20 cellular contexts compared by ENCODE assay signal in genomic region chr1:192475329-192475728, GRCh38.
DNase-seq lines count a peak whose midpoint lies in the region; FAIRE-seq and TF ChIP-seq lines count a peak whose summit lies in the region.
"Had no signal": no experiment of that assay in that cellular context is flagged by ENCODE, and none has a peak within 500 bp of the region (broad histone marks: within the 10 kb centered on the region; RNA-seq: fewer than 3 reads in every experiment).

No MANE protein-coding gene starts in this region.

- H3K27me3 ChIP-seq in bronchial epithelial cell (ENCODE audit: control insufficient read depth, insufficient read depth, low read length) = peaks cover 1% of the 10 kb centered on the region
- H3K27me3 ChIP-seq in neural progenitor cell = no peaks in the 10 kb centered on the region
- no peaks in the 10 kb centered on the region for H3K27me3 ChIP-seq in small intestine (ENCODE audit: control insufficient read depth in 2 of 2, insufficient read depth in 2 of 2, low read length in 2 of 2)

- peak overlapping the region; percentile 56 for H2AFZ ChIP-seq in neural progenitor cell (replicated peaks)
- H2AFZ ChIP-seq: GM23248 had no signal

- H3K36me3 ChIP-seq in bronchial epithelial cell (ENCODE audit: control insufficient read depth, insufficient read depth, low read length) = no peaks in the 10 kb centered on the region
- no peaks in the 10 kb centered on the region for H3K36me3 ChIP-seq in neural progenitor cell
- H3K36me3 ChIP-seq in small intestine (ENCODE audit: control insufficient read depth in 2 of 2, insufficient read depth in 2 of 2, low read length in 2 of 2) = no peaks in the 10 kb centered on the region

- H3K4me3 ChIP-seq in bronchial epithelial cell (ENCODE audit: low read depth, low read length) (no peak overlapping the region), neural progenitor cell (no peak overlapping the region), small intestine (ENCODE audit: low read depth in 1 of 2, low read length in 2 of 2) (no peak overlapping the region)
- H3K4me3 ChIP-seq: GM23248 had no signal

- no peak overlapping the region for H3K9ac ChIP-seq in neural progenitor cell
- H3K9ac ChIP-seq: GM23248 had no signal

- no peak overlapping the region for H3K27ac Mint-ChIP-seq in neural progenitor cell

- WGBS in small intestine, 3 donors = 87 to 91% (median 88%) methylated on average over 6 of the region's 6 CpGs

- no peaks in the 10 kb centered on the region for H3K36me3 Mint-ChIP-seq in neural progenitor cell
- H3K36me3 Mint-ChIP-seq: CD4-positive, alpha-beta memory T cell had no signal

- no peaks in the 10 kb centered on the region for H4K20me1 ChIP-seq in neural progenitor cell (ENCODE audit: low read depth)

- no peaks in the 10 kb centered on the region for H3F3A ChIP-seq in neural progenitor cell (ENCODE audit: low read depth)

- DNase-seq in NCI-H146 (lab: John Stamatoyannopoulos, UW) (peak; percentile 77), NCI-H146 treated with DMSO at 0.1 percent for 48 hours (lab: John Stamatoyannopoulos, UW; ENCODE audit: unreplicated experiment) (peak; percentile 36), bronchial epithelial cell (ENCODE audit: low read depth) (no peak), neural progenitor cell (ENCODE audit: low spot score) (no peak), NCI-H748 (lab: John Stamatoyannopoulos, UW; ENCODE audit: unreplicated experiment) (no peak), SIG-M5 treated with dmso at 0.1 percent for 504 hours (lab: John Stamatoyannopoulos, UW; ENCODE audit: unreplicated experiment) (no peak), NCI-H2029 (lab: John Stamatoyannopoulos, UW) (no peak), small intestine (no peak)
- DNase-seq: C1 segment of cervical spinal cord; Calu3; CD4-positive, alpha-beta memory T cell; COR-L47; DMS153; DND-41; GM23248; H7; HCEC 1CT had no signal

- peaks cover 2% of the 10 kb centered on the region for H3K27me3 Mint-ChIP-seq in neural progenitor cell (ENCODE audit: insufficient read depth, low read depth)

- no peak for TF ChIP-seq CTCF in bronchial epithelial cell (IDR thresholded peaks at IDR 0.05; ENCODE audit: insufficient read depth, low read length, severe bottlenecking)
- no peak for TF ChIP-seq CTCF in neural progenitor cell (IDR thresholded peaks at IDR 0.05)

- H3K27ac ChIP-seq in neural progenitor cell (no peak overlapping the region), small intestine (ENCODE audit: low read depth in 1 of 2, low read length in 1 of 2) (no peak overlapping the region)
- H3K27ac ChIP-seq: GM23248 had no signal

- H3K9me3 Mint-ChIP-seq in neural progenitor cell = no peaks in the 10 kb centered on the region
- H3K9me3 Mint-ChIP-seq: CD4-positive, alpha-beta memory T cell had no signal

- no peaks in the 10 kb centered on the region for H3K79me2 ChIP-seq in neural progenitor cell (ENCODE audit: low read depth)

- no peak overlapping the region for H3K4me2 ChIP-seq in neural progenitor cell

- no peaks in the 10 kb centered on the region for H3K9me3 ChIP-seq in neural progenitor cell (ENCODE audit: low read depth)
- no peaks in the 10 kb centered on the region for H3K9me3 ChIP-seq in small intestine (ENCODE audit: control insufficient read depth, low read depth)

- H3K4me3 Mint-ChIP-seq in neural progenitor cell = no peak overlapping the region
- H3K4me3 Mint-ChIP-seq: CD4-positive, alpha-beta memory T cell had no signal

- FAIRE-seq in bronchial epithelial cell (lab: Jason Lieb, UNC) = peak; percentile 50
- FAIRE-seq in small intestine (lab: Jason Lieb, UNC) = no peak
- FAIRE-seq: G401.6, GM12892, H1 had no signal

- H3K4me1 Mint-ChIP-seq in neural progenitor cell = no peaks in the 10 kb centered on the region
- H3K4me1 Mint-ChIP-seq: CD4-positive, alpha-beta memory T cell had no signal

- H3K4me1 ChIP-seq in neural progenitor cell (no peaks in the 10 kb centered on the region), small intestine (ENCODE audit: control insufficient read depth in 2 of 2, insufficient read depth in 1 of 2, low read depth in 1 of 2, low read length in 1 of 2) (no peaks in the 10 kb centered on the region)

Comparison
In these comparisons a context has a peak if more than half of its experiments do, and no peak if none do; other contexts are left out.
1. DNase-seq: peak in NCI-H146 (single experiment) and NCI-H146 treated with DMSO at 0.1 percent for 48 hours (single experiment); none in bronchial epithelial cell (single experiment), neural progenitor cell (single experiment), NCI-H748 (single experiment), SIG-M5 treated with dmso at 0.1 percent for 504 hours (single experiment), NCI-H2029 (single experiment) and small intestine (single experiment).